In genomic region chr16:53816211-53816610, GRCh38 we compare ENCODE assay signal across 25 cellular contexts.
DNase-seq lines count a peak whose midpoint lies in the region; FAIRE-seq and TF ChIP-seq lines count a peak whose summit lies in the region.
"Had no signal": no experiment of that assay in that cellular context is flagged by ENCODE, and none has a peak within 500 bp of the region (broad histone marks: within the 10 kb centered on the region; RNA-seq: fewer than 3 reads in every experiment).

No MANE protein-coding gene starts in this region.

- TF ChIP-seq POLR2A in breast epithelium (IDR thresholded peaks at IDR 0.05), result no peak

- DNase-seq in AG09309 (ENCODE audit: low read depth) (peak; percentile 50), breast epithelium (ENCODE audit: low spot score in 2 of 2) (peak in 1 of 2 donors; percentile 64), keratinocyte (ENCODE audit: low read depth, low spot score) (no peak), NCI-H446 treated with DMSO at 0.1 percent for 48 hours (lab: John Stamatoyannopoulos, UW) (no peak), germinal center (ENCODE audit: low spot score) (no peak), NCI-H226 (no peak)
- DNase-seq in stimulated activated CD4-positive, alpha-beta T cell treated with anti-CD3 and anti-CD28 coated beads, Interleukin-12 subunit alpha, Interleukin-12 subunit beta, amount 100 ng/mL, for 4 hours, result no peak
- DNase-seq: activated CD4-positive, alpha-beta T cell treated with anti-CD3 and anti-CD28 coated beads for 48 hours; activated naive CD4-positive, alpha-beta T cell; activated T-cell treated with anti-CD3 and anti-CD28 coated beads for 4 hours; AML-193; COR-L47; left lung; NCI-H2171 treated with DMSO at 0.1 percent for 48 hours; NCI-H82; occipital lobe; right cardiac atrium; stimulated activated CD4-positive, alpha-beta T cell treated with anti-CD3 and anti-CD28 coated beads, Interleukin-1b, Interleukin-23, amount 100 ng/mL, for 48 hours; upper lobe of right lung had no signal

- peak overlapping the region; percentile 69 for H3K4me2 ChIP-seq in keratinocyte (ENCODE audit: control insufficient read depth, extremely low read depth, insufficient read depth, low read depth, low read length)
- H3K4me2 ChIP-seq: KMS-11 had no signal

- H3K4me3 ChIP-seq in AG09309 (ENCODE audit: control insufficient read depth, low read depth, low read length), result no peak overlapping the region
- no peak overlapping the region for H3K4me3 ChIP-seq in breast epithelium
- no peak overlapping the region for H3K4me3 ChIP-seq in keratinocyte (ENCODE audit: control insufficient read depth in 2 of 3, extremely low read depth in 1 of 3, insufficient read depth in 2 of 3, low read depth in 1 of 3, low read length in 3 of 3)
- H3K4me3 ChIP-seq: gastroesophageal sphincter, GM12878, left lung, upper lobe of right lung had no signal

- H3K9me3 ChIP-seq in KOPT-K1 (ENCODE audit: insufficient read depth, low read length, poor library complexity, severe bottlenecking) (no peaks in the 10 kb centered on the region), breast epithelium (no peaks in the 10 kb centered on the region), keratinocyte (ENCODE audit: control insufficient read depth, low read depth, low read length) (no peaks in the 10 kb centered on the region)
- H3K9me3 ChIP-seq: gastroesophageal sphincter, left lung, upper lobe of right lung had no signal

- intact Hi-C loops in breast epithelium (cut with DNase I; ENCODE audit: low total_unique reads), result no loop called here

- H3K27me3 ChIP-seq in breast epithelium (no peaks in the 10 kb centered on the region), keratinocyte (ENCODE audit: control insufficient read depth, extremely low read depth, insufficient read depth, low read length) (no peaks in the 10 kb centered on the region)
- H3K27me3 ChIP-seq: gastroesophageal sphincter, left lung, upper lobe of right lung had no signal

- H3K4me1 ChIP-seq in breast epithelium, result peaks cover 0 to 7% of the 10 kb centered on the region in 2 donors
- peaks cover 44% of the 10 kb centered on the region for H3K4me1 ChIP-seq in keratinocyte (ENCODE audit: control insufficient read depth, extremely low read depth, insufficient read depth, low read length)
- H3K4me1 ChIP-seq: upper lobe of right lung had no signal

- H2AFZ ChIP-seq in keratinocyte (ENCODE audit: control insufficient read depth, low read length), result peak overlapping the region; percentile 58

- H3K79me2 ChIP-seq in keratinocyte (ENCODE audit: control insufficient read depth, insufficient read depth, low read length), result no peaks in the 10 kb centered on the region

- peak; percentile 4 for TF ChIP-seq CTCF in AG09309 (IDR thresholded peaks at IDR 0.05; ENCODE audit: control insufficient read depth, insufficient read depth, low read depth, low read length, missing control alignments)
- TF ChIP-seq CTCF in breast epithelium (IDR thresholded peaks at IDR 0.05), result no peak
- no peak for TF ChIP-seq CTCF in keratinocyte (optimal IDR thresholded peaks at IDR 0.05 in 1 of 3, IDR thresholded peaks at IDR 0.05 in 1 of 3, conservative IDR thresholded peaks at IDR 0.05 in 1 of 3; ENCODE audit: extremely low read depth in 1 of 3, insufficient read depth in 2 of 3, low read length in 3 of 3)

- H3K9me1 ChIP-seq in keratinocyte (ENCODE audit: control insufficient read depth, extremely low read depth, insufficient read depth, low read length), result no peaks in the 10 kb centered on the region

- FAIRE-seq in keratinocyte (lab: Jason Lieb, UNC), result peak; percentile 96
- FAIRE-seq: G401.6, GM12878, TTC549 had no signal

- peak overlapping the region; percentile 49 for H3K9ac ChIP-seq in keratinocyte (ENCODE audit: control insufficient read depth, extremely low read depth, insufficient read depth, low read length)
- H3K9ac ChIP-seq: KMS-11 had no signal

- dilution Hi-C loops in keratinocyte (cut with MboI; ENCODE audit: extremely low pct_ligation_motif_present, low sequenced_read_pairs), result no loop called here

- no peaks in the 10 kb centered on the region for H4K20me1 ChIP-seq in keratinocyte (ENCODE audit: control insufficient read depth, extremely low read depth, insufficient read depth, low read length)

- H3K36me3 ChIP-seq in KOPT-K1 (ENCODE audit: insufficient read depth, low read length) (no peaks in the 10 kb centered on the region; the same call in 1 of the 2 replicates), breast epithelium (no peaks in the 10 kb centered on the region), keratinocyte (ENCODE audit: control insufficient read depth in 2 of 2, extremely low read depth in 1 of 2, insufficient read depth in 2 of 2, low read length in 2 of 2) (no peaks in the 10 kb centered on the region)

- H3K27ac ChIP-seq in KOPT-K1 (ENCODE audit: low read depth, low read length, poor library complexity, severe bottlenecking), result peak overlapping the region; percentile 6
- H3K27ac ChIP-seq in breast epithelium, result peak overlapping the region; percentile 74 to 79
- H3K27ac ChIP-seq in keratinocyte (ENCODE audit: control insufficient read depth, insufficient read depth, low read length), result peak overlapping the region; percentile 96
- H3K27ac ChIP-seq: KMS-11, upper lobe of right lung had no signal

Comparison
In these comparisons a context has a peak if more than half of its experiments do, and no peak if none do; other contexts are left out.
1. H3K27ac ChIP-seq: peak in every context shown above with its lines; median percentile 96 in keratinocyte; 76 in breast epithelium; 6 in KOPT-K1.